Comparison of ENCODE assay signal across 1 cellular context in genomic region chr20:51715873-51716215, GRCh38.
TF ChIP-seq lines count a peak whose summit lies in the region.

No MANE protein-coding gene starts in this region.

TF ChIP-seq in K562, 482 proteins besides CTCF, POLR2A, EP300 and RAD21:
- peak; percentile 38; the same call in 1 of the 2 replicates for TF ChIP-seq VEZF1 (CRISPR knock-in tag; IDR thresholded peaks at IDR 0.05)
- no peak for TF ChIP-seq RUNX1 (IDR thresholded peaks at IDR 0.05; ENCODE audit: low read depth)
